Comparison of ENCODE assay signal across 8 cellular contexts in the genomic region with DNA sequence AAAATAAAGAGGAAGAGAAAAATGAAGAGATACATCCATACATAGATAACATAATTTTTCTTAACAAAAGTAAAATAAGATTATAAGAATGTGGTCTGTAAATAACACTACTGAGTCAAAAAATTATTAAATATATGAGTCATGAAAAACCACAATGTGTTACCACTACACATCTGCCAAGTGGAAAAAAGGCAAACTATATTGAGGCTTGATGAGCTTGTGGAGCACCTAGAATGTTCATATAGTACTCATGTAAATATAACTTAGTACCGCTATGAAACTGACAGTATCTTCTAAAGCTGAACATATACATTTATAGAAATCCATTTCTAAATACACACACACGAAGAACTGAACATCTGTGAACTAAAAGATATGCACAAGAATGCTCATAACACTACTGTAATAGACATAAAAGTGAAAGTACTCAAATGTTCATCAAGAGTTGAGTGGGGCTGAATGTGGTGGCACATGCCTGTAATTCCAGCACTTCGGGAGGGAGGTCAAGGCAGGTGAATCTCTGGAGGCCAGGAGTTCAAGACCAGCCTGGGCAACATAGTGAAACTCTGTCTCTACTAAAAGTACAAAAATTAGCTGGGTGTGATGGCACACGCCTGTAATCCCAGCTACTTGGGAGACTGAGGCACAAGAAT. TPM values are rescaled to one million over a fixed set of nuclear protein-coding genes. Genes with fewer than 3 reads are reported as not detected.
DNase-seq lines count a peak whose midpoint lies in the region; ATAC-seq and TF ChIP-seq lines count a peak whose summit lies in the region.

No MANE protein-coding gene starts in this region.

- no peaks in the 10 kb centered on the region for H3K36me3 ChIP-seq in mucosa of descending colon (ENCODE audit: low read depth)

- no peak for DNase-seq in activated naive CD4-positive, alpha-beta T cell treated with anti-CD3 and anti-CD28 coated beads, Interleukin-2, amount 50 U/mL, for 16 hours
- DNase-seq in activated B cell treated with CpG ODN at 0.5 μM for 24 hours (no peak), chondrocyte (ENCODE audit: low spot score) (no peak), NCI-H446 treated with DMSO at 0.1 percent for 48 hours (lab: John Stamatoyannopoulos, UW) (no peak), mucosa of descending colon (no peak)

- POLR2A ChIA-PET in activated B cell treated with CpG ODN at 0.5 μM for 24 hours (lab: Charles Lee) = interaction anchor here (1.0 kb wide), 1 partner anchor 19 kb away, joined by 5 read pairs; no protein-coding TSS in a partner anchor

- peaks cover 11% of the 10 kb centered on the region for H3K9me3 Mint-ChIP-seq in activated naive CD4-positive, alpha-beta T cell treated with anti-CD3 and anti-CD28 coated beads, Interleukin-2, amount 50 U/mL, for 24 hours
- H3K9me3 Mint-ChIP-seq in activated B cell treated with CpG ODN at 0.5 μM for 24 hours (no peaks in the 10 kb centered on the region), chondrocyte (ENCODE audit: low read depth) (peaks cover 4% of the 10 kb centered on the region)
- H3K9me3 Mint-ChIP-seq in stimulated activated memory B cell treated with anti-CD40 and anti-IgM and Interleukin-4, amounts not matched to agents 10 μg/mL and 1 μg/mL and 100 μg/mL, for 72 hours = peaks cover 3% of the 10 kb centered on the region

- intact Hi-C loops in activated B cell treated with CpG ODN at 0.5 μM for 24 hours (cut with micrococcal nuclease) (no loop called here), mucosa of descending colon (cut with DNase I, micrococcal nuclease) (no loop called here)

- ATAC-seq in HG02938 (IDR thresholded peaks at IDR 0.05; ENCODE audit: unreplicated experiment) = peak; percentile 91
- peak; percentile 50 for ATAC-seq in activated B cell treated with CpG ODN at 0.5 μM for 24 hours (ENCODE audit: low read depth)
- peak; percentile 91 for ATAC-seq in stimulated activated memory B cell treated with anti-CD40 and anti-IgM and Interleukin-4, amounts not matched to agents 10 μg/mL and 1 μg/mL and 100 μg/mL, for 72 hours
- ATAC-seq in mucosa of descending colon = no peak

- peaks cover 4% of the 10 kb centered on the region for H3K9me3 ChIP-seq in mucosa of descending colon

- CTCF ChIA-PET in activated B cell treated with CpG ODN at 0.5 μM for 24 hours (lab: Charles Lee) = no interaction called here

- peaks cover 16% of the 10 kb centered on the region for H3K4me1 ChIP-seq in mucosa of descending colon (ENCODE audit: low read depth)

- no peak overlapping the region for H3K4me3 ChIP-seq in mucosa of descending colon

- H3K27me3 Mint-ChIP-seq in activated naive CD4-positive, alpha-beta T cell treated with anti-CD3 and anti-CD28 coated beads, Interleukin-2, amount 50 U/mL, for 24 hours = no peaks in the 10 kb centered on the region
- H3K27me3 Mint-ChIP-seq in activated B cell treated with CpG ODN at 0.5 μM for 24 hours = no peaks in the 10 kb centered on the region
- H3K27me3 Mint-ChIP-seq in stimulated activated memory B cell treated with anti-CD40 and anti-IgM and Interleukin-4, amounts not matched to agents 10 μg/mL and 1 μg/mL and 100 μg/mL, for 72 hours = no peaks in the 10 kb centered on the region
- peaks cover 10% of the 10 kb centered on the region for H3K27me3 Mint-ChIP-seq in chondrocyte (ENCODE audit: low read depth)

- peak overlapping the region; percentile 58 for H3K4me3 Mint-ChIP-seq in activated naive CD4-positive, alpha-beta T cell treated with anti-CD3 and anti-CD28 coated beads, Interleukin-2, amount 50 U/mL, for 24 hours
- H3K4me3 Mint-ChIP-seq in activated B cell treated with CpG ODN at 0.5 μM for 24 hours = no peak overlapping the region
- peak overlapping the region; percentile 52 for H3K4me3 Mint-ChIP-seq in stimulated activated memory B cell treated with anti-CD40 and anti-IgM and Interleukin-4, amounts not matched to agents 10 μg/mL and 1 μg/mL and 100 μg/mL, for 72 hours
- no peak overlapping the region for H3K4me3 Mint-ChIP-seq in chondrocyte (ENCODE audit: unreplicated experiment)

- peaks cover 35% of the 10 kb centered on the region for H3K4me1 Mint-ChIP-seq in activated naive CD4-positive, alpha-beta T cell treated with anti-CD3 and anti-CD28 coated beads, Interleukin-2, amount 50 U/mL, for 24 hours
- H3K4me1 Mint-ChIP-seq in activated B cell treated with CpG ODN at 0.5 μM for 24 hours (peaks cover 17% of the 10 kb centered on the region), chondrocyte (ENCODE audit: low read depth) (peaks cover 3% of the 10 kb centered on the region)
- H3K4me1 Mint-ChIP-seq in stimulated activated memory B cell treated with anti-CD40 and anti-IgM and Interleukin-4, amounts not matched to agents 10 μg/mL and 1 μg/mL and 100 μg/mL, for 72 hours = peaks cover 26% of the 10 kb centered on the region

- peaks cover 27% of the 10 kb centered on the region for H3K36me3 Mint-ChIP-seq in activated naive CD4-positive, alpha-beta T cell treated with anti-CD3 and anti-CD28 coated beads, Interleukin-2, amount 50 U/mL, for 24 hours
- H3K36me3 Mint-ChIP-seq in activated B cell treated with CpG ODN at 0.5 μM for 24 hours (ENCODE audit: low read depth) = no peaks in the 10 kb centered on the region
- H3K36me3 Mint-ChIP-seq in stimulated activated memory B cell treated with anti-CD40 and anti-IgM and Interleukin-4, amounts not matched to agents 10 μg/mL and 1 μg/mL and 100 μg/mL, for 72 hours = peaks cover 31% of the 10 kb centered on the region
- H3K36me3 Mint-ChIP-seq in chondrocyte (ENCODE audit: low read depth) = peaks cover 1% of the 10 kb centered on the region

- TF ChIP-seq CTCF in activated B cell treated with CpG ODN at 0.5 μM for 24 hours (IDR thresholded peaks at IDR 0.05) (no peak), chondrocyte (IDR thresholded peaks at IDR 0.05) (no peak), mucosa of descending colon (IDR thresholded peaks at IDR 0.05) (no peak)

- H3K27ac Mint-ChIP-seq in activated naive CD4-positive, alpha-beta T cell treated with anti-CD3 and anti-CD28 coated beads, Interleukin-2, amount 50 U/mL, for 24 hours = peak overlapping the region; percentile 72
- H3K27ac Mint-ChIP-seq in activated B cell treated with CpG ODN at 0.5 μM for 24 hours (no peak overlapping the region), chondrocyte (ENCODE audit: unreplicated experiment) (no peak overlapping the region)
- no peak overlapping the region for H3K27ac Mint-ChIP-seq in stimulated activated memory B cell treated with anti-CD40 and anti-IgM and Interleukin-4, amounts not matched to agents 10 μg/mL and 1 μg/mL and 100 μg/mL, for 72 hours

RNA-seq across cellular contexts. Expression of gene GBP3, which starts 18.5 kb away (rescaled TPM):
- total RNA-seq in activated B cell treated with CpG ODN at 0.5 μM for 24 hours (14.4 and 15.5 TPM in 2 replicates), chondrocyte (9.2 to 14.3 TPM (median 10.1 TPM) in 3 replicates), mucosa of descending colon (100 to 1,000 TPM in 1 of 3 donors, 10 to 100 TPM in 2; 48.4 to 176 (median 60.4) TPM)

RNA-seq across cellular contexts. Expression of gene GBP1, which starts 23.8 kb away (rescaled TPM):
- total RNA-seq in activated B cell treated with CpG ODN at 0.5 μM for 24 hours (24.0 and 27.5 TPM in 2 replicates), chondrocyte (10.6 to 12.9 TPM (median 12.3 TPM) in 3 replicates), mucosa of descending colon (10 to 100 TPM; 12.9 to 39.0 (median 25.5) TPM)

RNA-seq across cellular contexts. Expression of gene KYAT3, which starts 48.8 kb away (rescaled TPM):
- total RNA-seq in activated B cell treated with CpG ODN at 0.5 μM for 24 hours (28.5 and 31.2 TPM in 2 replicates), chondrocyte (26.1 to 31.1 TPM (median 26.9 TPM) in 3 replicates), mucosa of descending colon (10 to 100 TPM; 15.3 to 34.3 (median 23.8) TPM)

RNA-seq across cellular contexts. Expression of gene RBMXL1, which starts 48.8 kb away (rescaled TPM):
- total RNA-seq in activated B cell treated with CpG ODN at 0.5 μM for 24 hours = 25.4 and 27.4 TPM in 2 replicates
- total RNA-seq in chondrocyte = 5.6 to 7.5 TPM (median 5.9 TPM) in 3 replicates
- 10 to 100 TPM; 11.8 to 14.0 (median 11.9) TPM for total RNA-seq in mucosa of descending colon

Comparison
In these comparisons a context has a peak if more than half of its experiments do, and no peak if none do; other contexts are left out.
1. H3K4me3 Mint-ChIP-seq: peak in activated naive CD4-positive, alpha-beta T cell treated with anti-CD3 and anti-CD28 coated beads, Interleukin-2, amount 50 U/mL, for 24 hours (single experiment) and stimulated activated memory B cell treated with anti-CD40 and anti-IgM and Interleukin-4, amounts not matched to agents 10 μg/mL and 1 μg/mL and 100 μg/mL, for 72 hours (single experiment); none in activated B cell treated with CpG ODN at 0.5 μM for 24 hours (single experiment) and chondrocyte (single experiment).